13 cellular contexts compared by ENCODE assay signal in the genomic region with DNA sequence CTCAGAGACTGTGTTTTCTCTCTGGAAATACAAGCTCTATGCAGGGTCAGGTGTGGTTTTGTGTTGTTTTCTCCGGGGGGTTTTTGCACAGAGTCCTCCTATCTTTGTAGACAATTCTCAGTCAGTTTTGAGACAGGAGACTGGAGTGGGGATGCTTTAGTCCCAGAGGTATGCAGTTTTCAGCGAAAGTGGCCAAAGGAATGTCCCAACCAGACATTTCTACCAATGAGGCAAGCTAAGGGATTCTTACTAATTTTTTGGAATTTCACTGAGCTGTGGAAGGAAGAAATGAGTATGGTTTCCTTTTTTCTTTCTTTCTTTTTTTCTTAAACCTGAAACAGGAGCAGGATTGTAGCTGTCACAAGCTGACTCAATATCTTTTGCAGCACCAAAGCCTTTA. TPM values are rescaled to one million over a fixed set of nuclear protein-coding genes. Genes with fewer than 3 reads are reported as not detected.
A peak's percentile ranks its signal among the peaks of the same experiment; 100 is the strongest.
DNase-seq lines count a peak whose midpoint lies in the region; ATAC-seq and TF ChIP-seq lines count a peak whose summit lies in the region.
"Had no signal": no experiment of that assay in that cellular context is flagged by ENCODE, and none has a peak within 500 bp of the region (broad histone marks: within the 10 kb centered on the region; RNA-seq: fewer than 3 reads in every experiment).

No MANE protein-coding gene starts in this region.

- BruUV-seq in PC-9 (replicated peaks; lab: Mats Ljungman, UMichigan): no TSS peak

- TF ChIP-seq CTCF in chondrocyte (IDR thresholded peaks at IDR 0.05) (no peak), upper lobe of right lung (IDR thresholded peaks at IDR 0.05) (no peak), PC-9 (conservative IDR thresholded peaks at IDR 0.05) (no peak)

- no peak overlapping the region for H2BK5ac ChIP-seq in mesenchymal stem cell (ENCODE audit: low read depth, low read length, poor library complexity, severe bottlenecking)

- no peaks in the 10 kb centered on the region for H4K20me1 ChIP-seq in PC-9 (ENCODE audit: insufficient read depth)

- H3K14ac ChIP-seq in mesenchymal stem cell (ENCODE audit: low read length in 2 of 2): no peak overlapping the region

- no peak overlapping the region for H2AK5ac ChIP-seq in mesenchymal stem cell (ENCODE audit: low read length, severe bottlenecking)

- H3K27me3 ChIP-seq in mesenchymal stem cell (ENCODE audit: control insufficient read depth in 1 of 2, insufficient read depth in 1 of 2, low read length in 2 of 2): no peaks in the 10 kb centered on the region
- no peaks in the 10 kb centered on the region for H3K27me3 ChIP-seq in upper lobe of right lung
- H3K27me3 ChIP-seq in PC-9 (ENCODE audit: insufficient read depth, low read depth): no peaks in the 10 kb centered on the region
- H3K27me3 ChIP-seq in CD4-positive, alpha-beta memory T cell (ENCODE audit: insufficient read depth, low read length): no peaks in the 10 kb centered on the region

- no peaks in the 10 kb centered on the region for H3K27me3 Mint-ChIP-seq in chondrocyte (ENCODE audit: low read depth)
- H3K27me3 Mint-ChIP-seq in CD4-positive, alpha-beta memory T cell: peaks cover 1 to 3% of the 10 kb centered on the region in 2 donors
- H3K27me3 Mint-ChIP-seq: activated naive CD4-positive, alpha-beta T cell treated with anti-CD3 and anti-CD28 coated beads, Interleukin-2, amount 50 U/mL, for 24 hours had no signal

- no peak overlapping the region for H3K4ac ChIP-seq in mesenchymal stem cell (ENCODE audit: low read depth in 1 of 2, low read length in 2 of 2)

- intact Hi-C loops in upper lobe of right lung (cut with DNase I): no loop called here
- intact Hi-C loops in PC-9 (cut with micrococcal nuclease; ENCODE audit: unreplicated experiment): no loop called here
- intact Hi-C loops in CD4-positive, alpha-beta memory T cell (cut with micrococcal nuclease): no loop called here

- peak overlapping the region; percentile 85 for H3K27ac Mint-ChIP-seq in chondrocyte (ENCODE audit: unreplicated experiment)
- H3K27ac Mint-ChIP-seq in CD4-positive, alpha-beta memory T cell: no peak overlapping the region
- H3K27ac Mint-ChIP-seq: activated naive CD4-positive, alpha-beta T cell treated with anti-CD3 and anti-CD28 coated beads, Interleukin-2, amount 50 U/mL, for 24 hours; T-helper 17 cell had no signal

- peak; percentile 49 for ATAC-seq in upper lobe of right lung
- ATAC-seq: HCT116, T-helper 17 cell had no signal

- no peaks in the 10 kb centered on the region for H3K4me1 ChIP-seq in mesenchymal stem cell (ENCODE audit: control insufficient read depth, insufficient read depth, low read depth, low read length)
- H3K4me1 ChIP-seq in upper lobe of right lung: peaks cover 6% of the 10 kb centered on the region
- H3K4me1 ChIP-seq in PC-9 (replicated peaks; ENCODE audit: insufficient read depth): no peaks in the 10 kb centered on the region
- H3K4me1 ChIP-seq in CD4-positive, alpha-beta memory T cell (ENCODE audit: insufficient read depth, low read length): no peaks in the 10 kb centered on the region

- peak; percentile 8 for DNase-seq in HS-27A (ENCODE audit: low read depth)
- DNase-seq in chondrocyte (ENCODE audit: low spot score): no peak
- peak; percentile 41 for DNase-seq in mesenchymal stem cell
- DNase-seq in upper lobe of right lung: no peak
- DNase-seq in PC-9: no peak
- no peak for DNase-seq in CD4-positive, alpha-beta memory T cell
- no peak for DNase-seq in T1000 (lab: John Stamatoyannopoulos, UW)
- DNase-seq: effector CD8-positive, alpha-beta T cell; KG1; NCI-H1930; T-helper 17 cell had no signal

- H3K23ac ChIP-seq in mesenchymal stem cell (ENCODE audit: low read length in 2 of 2): no peak overlapping the region

- POLR2A ChIA-PET in PC-9 (lab: Charles Lee; ENCODE audit: unreplicated experiment): no interaction called here
- POLR2A ChIA-PET in CD4-positive, alpha-beta memory T cell (lab: Charles Lee; ENCODE audit: partially characterized antibody): no interaction called here

- no peaks in the 10 kb centered on the region for H3F3A ChIP-seq in PC-9 (ENCODE audit: insufficient read depth, low read depth)

- H2AFZ ChIP-seq in mesenchymal stem cell (ENCODE audit: low read depth, low read length) (no peak overlapping the region), PC-9 (no peak overlapping the region)

- H3K9me2 ChIP-seq in PC-9 (ENCODE audit: insufficient read depth): no peaks in the 10 kb centered on the region

- H3K4me2 ChIP-seq in mesenchymal stem cell (ENCODE audit: low read length, poor library complexity, severe bottlenecking): no peak overlapping the region
- no peak overlapping the region for H3K4me2 ChIP-seq in PC-9

- no peak overlapping the region for H3K18ac ChIP-seq in mesenchymal stem cell (ENCODE audit: low read depth in 1 of 2, low read length in 2 of 2)

- no peak overlapping the region for H3K9ac ChIP-seq in mesenchymal stem cell (ENCODE audit: low read length)

- WGBS in mesenchymal stem cell: 78% methylated on average over 2 of the region's 2 CpGs

- H3K9me3 Mint-ChIP-seq in chondrocyte (ENCODE audit: low read depth): no peaks in the 10 kb centered on the region
- no peaks in the 10 kb centered on the region for H3K9me3 Mint-ChIP-seq in CD4-positive, alpha-beta memory T cell
- H3K9me3 Mint-ChIP-seq: activated naive CD4-positive, alpha-beta T cell treated with anti-CD3 and anti-CD28 coated beads, Interleukin-2, amount 50 U/mL, for 24 hours had no signal

- H3K36me3 Mint-ChIP-seq in chondrocyte (ENCODE audit: low read depth): no peaks in the 10 kb centered on the region
- H3K36me3 Mint-ChIP-seq in CD4-positive, alpha-beta memory T cell: no peaks in the 10 kb centered on the region
- H3K36me3 Mint-ChIP-seq: activated naive CD4-positive, alpha-beta T cell treated with anti-CD3 and anti-CD28 coated beads, Interleukin-2, amount 50 U/mL, for 24 hours had no signal

- no peak overlapping the region for H2BK120ac ChIP-seq in mesenchymal stem cell (ENCODE audit: low read depth, low read length)

- H3K4me3 ChIP-seq in mesenchymal stem cell (ENCODE audit: insufficient read depth in 1 of 2, low read depth in 1 of 2, low read length in 2 of 2) (no peak overlapping the region), upper lobe of right lung (no peak overlapping the region), PC-9 (no peak overlapping the region)
- H3K4me3 ChIP-seq in CD4-positive, alpha-beta memory T cell (ENCODE audit: low read length in 2 of 2): no peak overlapping the region

- H3K36me3 ChIP-seq in mesenchymal stem cell (ENCODE audit: control insufficient read depth in 1 of 2, insufficient read depth in 2 of 2, low read depth in 1 of 2, low read length in 2 of 2): no peaks in the 10 kb centered on the region
- H3K36me3 ChIP-seq in upper lobe of right lung: no peaks in the 10 kb centered on the region
- no peaks in the 10 kb centered on the region for H3K36me3 ChIP-seq in PC-9 (ENCODE audit: low read depth)
- H3K36me3 ChIP-seq in CD4-positive, alpha-beta memory T cell (ENCODE audit: insufficient read depth, low read length): no peaks in the 10 kb centered on the region

- H2BK12ac ChIP-seq in mesenchymal stem cell (ENCODE audit: low read length in 2 of 2): no peak overlapping the region

- H2BK15ac ChIP-seq in mesenchymal stem cell (ENCODE audit: low read depth, poor library complexity, severe bottlenecking): no peak overlapping the region

- H3K4me3 Mint-ChIP-seq in chondrocyte (ENCODE audit: unreplicated experiment): no peak overlapping the region
- no peak overlapping the region for H3K4me3 Mint-ChIP-seq in CD4-positive, alpha-beta memory T cell
- H3K4me3 Mint-ChIP-seq: activated naive CD4-positive, alpha-beta T cell treated with anti-CD3 and anti-CD28 coated beads, Interleukin-2, amount 50 U/mL, for 24 hours; T-helper 17 cell had no signal

- no peak overlapping the region for H3K27ac ChIP-seq in mesenchymal stem cell (ENCODE audit: low read length, poor library complexity, severe bottlenecking)
- H3K27ac ChIP-seq in upper lobe of right lung: no peak overlapping the region
- H3K27ac ChIP-seq in PC-9: no peak overlapping the region
- H3K27ac ChIP-seq in CD4-positive, alpha-beta memory T cell (ENCODE audit: low read depth, low read length): no peak overlapping the region

- peaks cover 26% of the 10 kb centered on the region for H3K4me1 Mint-ChIP-seq in chondrocyte (ENCODE audit: low read depth)
- no peaks in the 10 kb centered on the region for H3K4me1 Mint-ChIP-seq in CD4-positive, alpha-beta memory T cell
- H3K4me1 Mint-ChIP-seq: T-helper 17 cell had no signal

- H3K9me3 ChIP-seq in mesenchymal stem cell (ENCODE audit: control insufficient read depth, low read length) (no peaks in the 10 kb centered on the region), upper lobe of right lung (no peaks in the 10 kb centered on the region), PC-9 (ENCODE audit: insufficient read depth, low read depth) (no peaks in the 10 kb centered on the region)
- no peaks in the 10 kb centered on the region for H3K9me3 ChIP-seq in CD4-positive, alpha-beta memory T cell (ENCODE audit: control insufficient read depth in 1 of 2, low read length in 2 of 2)

- H4K8ac ChIP-seq in mesenchymal stem cell (ENCODE audit: low read length): no peak overlapping the region

- no peaks in the 10 kb centered on the region for H3K79me1 ChIP-seq in mesenchymal stem cell (replicated peaks; ENCODE audit: low read length, poor library complexity, severe bottlenecking)

- no peak overlapping the region for H4K91ac ChIP-seq in mesenchymal stem cell (ENCODE audit: low read length)

- CTCF ChIA-PET in PC-9 (lab: Charles Lee): no interaction called here
- CTCF ChIA-PET in CD4-positive, alpha-beta memory T cell (lab: Charles Lee; ENCODE audit: partially characterized antibody): no interaction called here

- no peaks in the 10 kb centered on the region for H3K79me2 ChIP-seq in PC-9 (ENCODE audit: low read depth)

RNA-seq across cellular contexts. Expression of a gene that starts 35.3 kb away (rescaled TPM):
- 58.4 to 73.7 TPM (median 67.8 TPM) in 3 replicates for total RNA-seq in chondrocyte
- polyA plus RNA-seq in mesenchymal stem cell (2013, experiment 1 of 2): 45.6 TPM
- 48.1 TPM for polyA plus RNA-seq in mesenchymal stem cell (2013, experiment 2 of 2)
- 56.1 TPM for total RNA-seq in upper lobe of right lung
- total RNA-seq in PC-9 (2021): 12.2 and 18.4 TPM in 2 replicates
- 1 to 10 TPM; 6.1 to 6.8 TPM for total RNA-seq in CD4-positive, alpha-beta memory T cell
- polyA plus RNA-seq in CD4-positive, alpha-beta memory T cell: 10 to 100 TPM; 10.3 to 12.4 TPM

Comparison
In these comparisons a context has a peak if more than half of its experiments do, and no peak if none do; other contexts are left out.
1. DNase-seq: peak in HS-27A (single experiment) and mesenchymal stem cell (single experiment); none in chondrocyte (single experiment), upper lobe of right lung (single experiment), PC-9 (0 of 2), CD4-positive, alpha-beta memory T cell (0 of 5) and T1000 (single experiment).